ENCODE assay signal across 1 cellular context in the genomic region with DNA sequence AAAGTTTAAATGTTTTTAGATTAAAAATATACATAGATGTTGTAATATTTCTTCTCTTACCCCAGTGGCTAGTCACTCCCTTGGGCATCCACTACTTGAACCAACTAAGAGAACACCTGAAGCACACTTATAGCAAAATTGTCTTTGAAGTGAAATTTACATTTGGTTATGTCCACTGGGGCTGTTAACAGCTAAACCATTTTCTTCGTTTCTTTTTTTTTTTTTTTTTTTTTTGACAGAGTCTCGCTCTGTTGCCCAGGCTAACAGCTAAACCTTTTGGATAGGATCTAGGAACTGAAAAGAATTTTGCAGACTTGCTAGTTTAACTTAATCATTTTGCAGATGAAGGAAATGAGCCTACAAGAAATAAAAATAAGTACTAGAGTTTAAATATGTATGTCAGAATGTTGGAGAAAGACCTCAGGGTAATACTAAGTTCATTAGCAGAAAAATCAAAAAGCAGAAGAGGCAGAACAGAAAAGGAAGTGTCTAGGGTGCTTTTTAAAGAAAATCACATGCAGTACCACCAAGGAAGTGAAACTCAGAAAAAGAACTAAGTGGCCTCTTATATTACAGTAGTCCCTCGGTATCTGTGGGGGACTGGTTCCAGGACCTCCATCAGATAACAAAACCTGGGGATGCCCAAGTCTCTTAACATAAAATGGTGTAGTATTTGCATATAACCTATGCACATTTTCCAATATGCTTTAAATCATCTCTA.
TF ChIP-seq lines count a peak whose summit lies in the region.

No MANE protein-coding gene starts in this region.

TF ChIP-seq in GM23338, 12 proteins besides CTCF, POLR2A, EP300 and RAD21 (continued from another document):
- TF ChIP-seq, protein P1, sequence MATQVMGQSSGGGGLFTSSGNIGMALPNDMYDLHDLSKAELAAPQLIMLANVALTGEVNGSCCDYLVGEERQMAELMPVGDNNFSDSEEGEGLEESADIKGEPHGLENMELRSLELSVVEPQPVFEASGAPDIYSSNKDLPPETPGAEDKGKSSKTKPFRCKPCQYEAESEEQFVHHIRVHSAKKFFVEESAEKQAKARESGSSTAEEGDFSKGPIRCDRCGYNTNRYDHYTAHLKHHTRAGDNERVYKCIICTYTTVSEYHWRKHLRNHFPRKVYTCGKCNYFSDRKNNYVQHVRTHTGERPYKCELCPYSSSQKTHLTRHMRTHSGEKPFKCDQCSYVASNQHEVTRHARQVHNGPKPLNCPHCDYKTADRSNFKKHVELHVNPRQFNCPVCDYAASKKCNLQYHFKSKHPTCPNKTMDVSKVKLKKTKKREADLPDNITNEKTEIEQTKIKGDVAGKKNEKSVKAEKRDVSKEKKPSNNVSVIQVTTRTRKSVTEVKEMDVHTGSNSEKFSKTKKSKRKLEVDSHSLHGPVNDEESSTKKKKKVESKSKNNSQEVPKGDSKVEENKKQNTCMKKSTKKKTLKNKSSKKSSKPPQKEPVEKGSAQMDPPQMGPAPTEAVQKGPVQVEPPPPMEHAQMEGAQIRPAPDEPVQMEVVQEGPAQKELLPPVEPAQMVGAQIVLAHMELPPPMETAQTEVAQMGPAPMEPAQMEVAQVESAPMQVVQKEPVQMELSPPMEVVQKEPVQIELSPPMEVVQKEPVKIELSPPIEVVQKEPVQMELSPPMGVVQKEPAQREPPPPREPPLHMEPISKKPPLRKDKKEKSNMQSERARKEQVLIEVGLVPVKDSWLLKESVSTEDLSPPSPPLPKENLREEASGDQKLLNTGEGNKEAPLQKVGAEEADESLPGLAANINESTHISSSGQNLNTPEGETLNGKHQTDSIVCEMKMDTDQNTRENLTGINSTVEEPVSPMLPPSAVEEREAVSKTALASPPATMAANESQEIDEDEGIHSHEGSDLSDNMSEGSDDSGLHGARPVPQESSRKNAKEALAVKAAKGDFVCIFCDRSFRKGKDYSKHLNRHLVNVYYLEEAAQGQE (IDR thresholded peaks at IDR 0.05; ENCODE audit: unreplicated experiment): no peak
- TF ChIP-seq, protein P2, sequence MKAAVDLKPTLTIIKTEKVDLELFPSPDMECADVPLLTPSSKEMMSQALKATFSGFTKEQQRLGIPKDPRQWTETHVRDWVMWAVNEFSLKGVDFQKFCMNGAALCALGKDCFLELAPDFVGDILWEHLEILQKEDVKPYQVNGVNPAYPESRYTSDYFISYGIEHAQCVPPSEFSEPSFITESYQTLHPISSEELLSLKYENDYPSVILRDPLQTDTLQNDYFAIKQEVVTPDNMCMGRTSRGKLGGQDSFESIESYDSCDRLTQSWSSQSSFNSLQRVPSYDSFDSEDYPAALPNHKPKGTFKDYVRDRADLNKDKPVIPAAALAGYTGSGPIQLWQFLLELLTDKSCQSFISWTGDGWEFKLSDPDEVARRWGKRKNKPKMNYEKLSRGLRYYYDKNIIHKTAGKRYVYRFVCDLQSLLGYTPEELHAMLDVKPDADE (IDR thresholded peaks at IDR 0.05): no peak
- TF ChIP-seq ZNF331 (CRISPR knock-in tag; IDR thresholded peaks at IDR 0.05; ENCODE audit: low read depth) (no peak), CREB1 (CRISPR knock-in tag; IDR thresholded peaks at IDR 0.05; ENCODE audit: low read depth) (no peak), EZH2phosphoT487 (IDR thresholded peaks at IDR 0.05; ENCODE audit: unreplicated experiment) (no peak)
TF ChIP-seq in GM23338: peak in this region for 0.
